ENCODE assay signal across 8 cellular contexts in the genomic region with DNA sequence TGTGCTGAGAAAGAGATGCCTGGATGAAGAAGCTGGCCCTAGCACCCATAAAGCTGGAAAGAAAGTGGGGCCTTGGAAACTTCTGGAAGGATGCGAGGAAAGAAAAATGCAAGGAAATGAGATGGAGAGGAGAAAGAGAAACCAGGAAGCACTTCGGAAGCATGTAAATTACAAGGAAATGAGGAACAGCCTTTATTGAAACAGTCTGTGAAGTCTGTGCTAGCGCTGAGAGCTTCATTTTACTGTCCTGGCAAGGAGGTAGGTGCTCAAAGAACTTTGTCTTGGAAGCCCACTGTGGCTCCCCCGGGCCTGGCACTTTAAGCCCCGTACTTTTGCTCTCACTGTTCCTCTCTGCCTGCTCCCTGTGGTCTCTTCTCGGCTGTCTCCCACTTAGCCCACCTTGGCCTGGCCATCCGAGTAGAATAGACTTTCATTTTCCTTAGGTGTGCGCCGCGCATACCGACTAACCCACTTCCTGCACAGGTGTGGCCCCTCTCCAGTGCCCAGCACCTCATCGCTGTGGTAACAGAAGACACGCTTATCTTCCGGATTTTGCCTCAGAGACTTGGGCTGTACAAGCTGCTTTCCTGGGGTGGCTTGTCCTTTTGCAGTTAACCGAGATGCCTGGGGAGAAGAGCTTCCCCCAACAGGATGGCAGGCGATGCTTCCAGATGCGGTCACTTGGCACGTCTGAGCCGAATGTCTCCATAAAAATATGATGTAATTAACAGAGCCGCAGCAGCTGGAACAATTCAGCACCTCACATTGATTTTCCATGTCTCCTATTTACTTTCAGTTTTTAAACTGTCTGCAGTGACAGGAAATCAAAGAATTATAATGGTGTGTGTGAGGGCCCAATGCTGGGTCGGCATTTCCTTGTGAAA.
DNase-seq lines count a peak whose midpoint lies in the region; ATAC-seq and TF ChIP-seq lines count a peak whose summit lies in the region.

No MANE protein-coding gene starts in this region.

- ATAC-seq in HG03196 (IDR thresholded peaks at IDR 0.05; ENCODE audit: unreplicated experiment) (peak; percentile 79), heart right ventricle (peak in 7 of 8 donors; percentile 51 to 74 (median 60)), HG03439 (IDR thresholded peaks at IDR 0.05; ENCODE audit: unreplicated experiment) (no peak)
- ATAC-seq in stimulated activated naive CD8-positive, alpha-beta T cell treated with anti-CD3 and anti-CD28 coated beads, Interleukin-15, Interleukin-2, amounts not matched to agents 100 U/mL and 50 U/mL, for 24 hours = peak; percentile 49

- intact Hi-C loops in heart right ventricle (cut with DNase I) = loop anchor here in 3 of 10 donors (10.0 kb wide), 2 partner anchors 55 to 65 kb away; no protein-coding TSS in a partner anchor

- H4K12ac ChIP-seq in trophoblast cell (ENCODE audit: low read depth, low read length) = no peak overlapping the region

- H3K4me2 ChIP-seq in trophoblast cell (ENCODE audit: low read length) = no peak overlapping the region

- H3K36me3 ChIP-seq in heart right ventricle = no peaks in the 10 kb centered on the region
- no peaks in the 10 kb centered on the region for H3K36me3 ChIP-seq in trophoblast cell (ENCODE audit: control insufficient read depth in 1 of 2, insufficient read depth in 2 of 2, low read length in 2 of 2)

- no peak for TF ChIP-seq CTCF in heart right ventricle (IDR thresholded peaks at IDR 0.05)

- H4K8ac ChIP-seq in trophoblast cell (ENCODE audit: low read depth, low read length) = no peak overlapping the region

- H3K79me1 ChIP-seq in trophoblast cell (ENCODE audit: low read length) = no peaks in the 10 kb centered on the region

- no peak overlapping the region for H2AFZ ChIP-seq in trophoblast cell (ENCODE audit: insufficient read depth, low read length, poor library complexity)

- H3K79me2 ChIP-seq in trophoblast cell (ENCODE audit: control insufficient read depth, insufficient read depth, low read length, poor library complexity) = no peaks in the 10 kb centered on the region

- H3K9me3 ChIP-seq in heart right ventricle = no peaks in the 10 kb centered on the region
- no peaks in the 10 kb centered on the region for H3K9me3 ChIP-seq in trophoblast cell (ENCODE audit: insufficient read depth, low read depth, low read length)

- no peak overlapping the region for H2AK5ac ChIP-seq in trophoblast cell (ENCODE audit: low read length)

- H3K4me3 ChIP-seq in heart right ventricle (peak overlapping the region; percentile 26 to 58 (median 50)), trophoblast cell (ENCODE audit: low read depth, low read length) (no peak overlapping the region)

- no peak overlapping the region for H3K18ac ChIP-seq in trophoblast cell (ENCODE audit: low read length)

- DNase-seq in NCI-H2107 treated with DMSO at 0.1 percent for 48 hours (lab: John Stamatoyannopoulos, UW; ENCODE audit: unreplicated experiment) (peak; percentile 42), NCI-H2107 (lab: John Stamatoyannopoulos, UW) (no peak), heart right ventricle (peak; percentile 35 to 50), trophoblast cell (no peak)
- peak; percentile 32 for DNase-seq in activated CD4-positive, alpha-beta T cell treated with anti-CD3 and anti-CD28 coated beads for 48 hours
- DNase-seq in stimulated activated naive CD8-positive, alpha-beta T cell treated with anti-CD3 and anti-CD28 coated beads, Interleukin-15, Interleukin-2, amounts not matched to agents 100 U/mL and 50 U/mL, for 24 hours = peak; percentile 7

- peak overlapping the region; percentile 27 to 93 (median 79) for H3K27ac ChIP-seq in heart right ventricle
- no peak overlapping the region for H3K27ac ChIP-seq in trophoblast cell (ENCODE audit: low read depth, low read length)

- no peak overlapping the region for H2BK120ac ChIP-seq in trophoblast cell (ENCODE audit: insufficient read depth, low read length, poor library complexity)

- no peak overlapping the region for H3K23ac ChIP-seq in trophoblast cell (ENCODE audit: low read length)

- H2BK5ac ChIP-seq in trophoblast cell (ENCODE audit: low read depth, low read length, poor library complexity) = no peak overlapping the region

- no peak overlapping the region for H4K91ac ChIP-seq in trophoblast cell (ENCODE audit: low read depth, low read length)

- H3K27me3 ChIP-seq in heart right ventricle (peaks cover 0 to 3% (median 0%) of the 10 kb centered on the region in 7 donors), trophoblast cell (ENCODE audit: insufficient read depth, low read length) (no peaks in the 10 kb centered on the region)

- no peak overlapping the region for H2BK12ac ChIP-seq in trophoblast cell (ENCODE audit: low read length)

- no peak overlapping the region for H3K9ac ChIP-seq in trophoblast cell (ENCODE audit: low read length)

- 37 to 53% methylated on average over 21 of the region's 21 CpGs for WGBS in heart right ventricle, 2 donors
- no CpG with 5 or more reads among the region's 21 CpGs for WGBS in trophoblast cell (ENCODE audit: extremely low coverage, insufficient coverage, insufficient read length)

- no peak overlapping the region for H3K4ac ChIP-seq in trophoblast cell (ENCODE audit: low read depth, low read length)

- H3K14ac ChIP-seq in trophoblast cell (ENCODE audit: low read length) = no peak overlapping the region

- peaks cover 0 to 47% (median 22%) of the 10 kb centered on the region in 9 donors for H3K4me1 ChIP-seq in heart right ventricle
- H3K4me1 ChIP-seq in trophoblast cell (ENCODE audit: control insufficient read depth in 1 of 2, insufficient read depth in 2 of 2, low read length in 2 of 2) = no peaks in the 10 kb centered on the region

Comparison
In these comparisons a context has a peak if more than half of its experiments do, and no peak if none do; other contexts are left out.
1. DNase-seq: peak in NCI-H2107 treated with DMSO at 0.1 percent for 48 hours (single experiment), activated CD4-positive, alpha-beta T cell treated with anti-CD3 and anti-CD28 coated beads for 48 hours (single experiment), heart right ventricle (2 of 2) and stimulated activated naive CD8-positive, alpha-beta T cell treated with anti-CD3 and anti-CD28 coated beads, Interleukin-15, Interleukin-2, amounts not matched to agents 100 U/mL and 50 U/mL, for 24 hours (single experiment); none in NCI-H2107 (single experiment) and trophoblast cell (0 of 2).